ENCODE assay signal across 13 cellular contexts in the genomic region with DNA sequence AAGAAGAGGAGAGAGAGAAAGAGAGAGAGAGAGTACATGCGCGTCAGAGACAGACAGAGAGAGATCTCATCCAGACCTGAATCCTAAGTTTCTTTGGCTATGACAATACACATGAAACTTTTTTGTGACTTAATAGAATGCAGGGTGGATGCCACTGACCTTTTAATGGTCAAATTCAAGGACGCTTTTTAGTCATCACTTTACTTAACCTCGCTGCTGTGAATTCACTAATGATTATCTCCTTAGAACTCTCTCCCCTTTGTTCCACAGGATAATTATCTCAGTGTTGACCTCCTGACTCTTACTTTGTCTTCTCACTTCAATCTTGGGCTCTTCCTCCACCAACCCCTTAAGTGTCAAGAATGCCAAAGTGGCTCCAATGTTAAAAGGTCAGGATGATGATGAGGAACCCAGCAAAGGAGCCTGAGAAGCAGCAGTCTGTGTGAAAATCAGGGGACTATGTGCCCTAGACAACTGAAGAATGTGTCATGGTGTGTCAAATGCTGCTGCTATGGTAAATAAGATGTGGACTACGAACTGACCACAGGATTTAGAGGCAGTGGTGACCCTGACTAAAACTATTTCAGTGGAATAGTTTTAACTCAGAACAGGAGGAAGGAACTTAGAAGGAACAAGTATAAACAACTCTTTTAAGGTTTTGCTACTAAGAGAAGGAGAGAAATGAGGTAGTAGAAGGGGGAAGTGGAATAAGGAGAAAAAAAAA.
DNase-seq lines count a peak whose midpoint lies in the region; ATAC-seq and TF ChIP-seq lines count a peak whose summit lies in the region.
"Had no signal": no experiment of that assay in that cellular context is flagged by ENCODE, and none has a peak within 500 bp of the region (broad histone marks: within the 10 kb centered on the region; RNA-seq: fewer than 3 reads in every experiment).

No MANE protein-coding gene starts in this region.

- no peak overlapping the region for H3K4me3 Mint-ChIP-seq in activated CD4-positive, alpha-beta T cell treated with anti-CD3 and anti-CD28 coated beads for 36 hours
- H3K4me3 Mint-ChIP-seq in T-helper 17 cell (no peak overlapping the region), type B pancreatic cell (no peak overlapping the region)
- H3K4me3 Mint-ChIP-seq: activated CD4-positive, alpha-beta memory T cell treated with anti-CD3 and anti-CD28 coated beads, Interleukin-2, amount 10 ng/mL, durations not matched to agents 7 days and 5 days; T-helper 2 cell treated with Interferon-gamma antibody and Interleukin-4, amounts not matched to agents 5 μg/mL and 100 μg/mL, for 36 hours had no signal

- 0 out of 2 replicates have a peak, but pooled peaks cover 2% of the 10 kb centered on the region for H3K36me3 ChIP-seq in SJCRH30
- H3K36me3 ChIP-seq: esophagus squamous epithelium had no signal

- H3K9me3 ChIP-seq in SJCRH30 (replicated peaks) (no peaks in the 10 kb centered on the region), T-helper 17 cell (ENCODE audit: control insufficient read depth, low read length, poor library complexity, severe bottlenecking) (no peaks in the 10 kb centered on the region)
- H3K9me3 ChIP-seq: esophagus squamous epithelium had no signal

- peaks cover 29% of the 10 kb centered on the region for H3K4me1 ChIP-seq in SJCRH30
- H3K4me1 ChIP-seq: esophagus squamous epithelium had no signal

- no peak overlapping the region for H3K4me3 ChIP-seq in SJCRH30
- H3K4me3 ChIP-seq: esophagus squamous epithelium had no signal

- H3K9me3 Mint-ChIP-seq in activated CD4-positive, alpha-beta T cell treated with anti-CD3 and anti-CD28 coated beads for 36 hours (ENCODE audit: low read depth), result no peaks in the 10 kb centered on the region
- H3K9me3 Mint-ChIP-seq in type B pancreatic cell, result no peaks in the 10 kb centered on the region
- H3K9me3 Mint-ChIP-seq: activated CD4-positive, alpha-beta memory T cell treated with anti-CD3 and anti-CD28 coated beads, Interleukin-2, amount 10 ng/mL, durations not matched to agents 7 days and 5 days; T-helper 2 cell treated with Interferon-gamma antibody and Interleukin-4, amounts not matched to agents 5 μg/mL and 100 μg/mL, for 36 hours had no signal

- no peaks in the 10 kb centered on the region for H3K27me3 Mint-ChIP-seq in activated CD4-positive, alpha-beta T cell treated with anti-CD3 and anti-CD28 coated beads for 36 hours
- H3K27me3 Mint-ChIP-seq in T-helper 17 cell, result no peaks in the 10 kb centered on the region
- H3K27me3 Mint-ChIP-seq in type B pancreatic cell, result peaks cover 32% of the 10 kb centered on the region
- H3K27me3 Mint-ChIP-seq: activated CD4-positive, alpha-beta memory T cell treated with anti-CD3 and anti-CD28 coated beads, Interleukin-2, amount 10 ng/mL, durations not matched to agents 7 days and 5 days had no signal

- H3K27ac Mint-ChIP-seq in activated CD4-positive, alpha-beta T cell treated with anti-CD3 and anti-CD28 coated beads for 36 hours, result no peak overlapping the region
- no peak overlapping the region for H3K27ac Mint-ChIP-seq in T-helper 17 cell
- H3K27ac Mint-ChIP-seq in type B pancreatic cell, result no peak overlapping the region
- H3K27ac Mint-ChIP-seq: activated CD4-positive, alpha-beta memory T cell treated with anti-CD3 and anti-CD28 coated beads, Interleukin-2, amount 10 ng/mL, durations not matched to agents 7 days and 5 days; T-helper 2 cell treated with Interferon-gamma antibody and Interleukin-4, amounts not matched to agents 5 μg/mL and 100 μg/mL, for 36 hours had no signal

- intact Hi-C loops in sciatic nerve (cut with DNase I), result no loop called here
- intact Hi-C loops in activated CD4-positive, alpha-beta T cell treated with anti-CD3 and anti-CD28 coated beads for 36 hours (cut with DNase I, micrococcal nuclease), result no loop called here

- POLR2A ChIA-PET in activated CD4-positive, alpha-beta T cell treated with anti-CD3 and anti-CD28 coated beads for 36 hours (lab: Charles Lee), result no interaction called here

- H3K4me1 Mint-ChIP-seq in activated CD4-positive, alpha-beta T cell treated with anti-CD3 and anti-CD28 coated beads for 36 hours, result no peaks in the 10 kb centered on the region
- H3K4me1 Mint-ChIP-seq in T-helper 17 cell, result no peaks in the 10 kb centered on the region
- H3K4me1 Mint-ChIP-seq in type B pancreatic cell (ENCODE audit: unreplicated experiment), result peaks cover 4% of the 10 kb centered on the region
- H3K4me1 Mint-ChIP-seq: activated CD4-positive, alpha-beta memory T cell treated with anti-CD3 and anti-CD28 coated beads, Interleukin-2, amount 10 ng/mL, durations not matched to agents 7 days and 5 days had no signal

- H3K27me3 ChIP-seq in SJCRH30, result no peaks in the 10 kb centered on the region
- H3K27me3 ChIP-seq: esophagus squamous epithelium had no signal

- H3K27ac ChIP-seq in SJCRH30, result peak overlapping the region; percentile 66
- H3K27ac ChIP-seq: esophagus squamous epithelium had no signal

- CTCF ChIA-PET in activated CD4-positive, alpha-beta T cell treated with anti-CD3 and anti-CD28 coated beads for 36 hours (lab: Charles Lee), result no interaction called here

- DNase-seq in GM04504 (ENCODE audit: low read depth) (peak; percentile 40), SJCRH30 (peak; percentile 38 to 51), globus pallidus (ENCODE audit: low spot score) (peak; percentile 11), sciatic nerve (ENCODE audit: low spot score) (no peak), T-helper 17 cell (no peak), type B pancreatic cell (ENCODE audit: extremely low spot score, unreplicated experiment) (no peak)
- DNase-seq in activated CD4-positive, alpha-beta T cell treated with anti-CD3 and anti-CD28 coated beads for 36 hours, result no peak
- DNase-seq: activated CD4-positive, alpha-beta memory T cell treated with anti-CD3 and anti-CD28 coated beads, Interleukin-2, amount 10 ng/mL, durations not matched to agents 7 days and 5 days; Calu3; cerebellar nuclear complex; esophagus squamous epithelium; retina had no signal

- no peak for TF ChIP-seq CTCF in type B pancreatic cell (conservative IDR thresholded peaks at IDR 0.05)

- peaks cover 8% of the 10 kb centered on the region for H3K36me3 Mint-ChIP-seq in activated CD4-positive, alpha-beta T cell treated with anti-CD3 and anti-CD28 coated beads for 36 hours (ENCODE audit: low read depth)
- H3K36me3 Mint-ChIP-seq in T-helper 17 cell (ENCODE audit: low read depth), result peaks cover 4% of the 10 kb centered on the region
- peaks cover 6% of the 10 kb centered on the region for H3K36me3 Mint-ChIP-seq in type B pancreatic cell

- ATAC-seq in sciatic nerve (peak; percentile 51), T-helper 17 cell (no peak)
- ATAC-seq in activated CD4-positive, alpha-beta T cell treated with anti-CD3 and anti-CD28 coated beads for 36 hours, result no peak

Comparison
In these comparisons a context has a peak if more than half of its experiments do, and no peak if none do; other contexts are left out.
1. DNase-seq: peak in GM04504 (single experiment), SJCRH30 (2 of 2) and globus pallidus (single experiment); none in sciatic nerve (single experiment), activated CD4-positive, alpha-beta T cell treated with anti-CD3 and anti-CD28 coated beads for 36 hours (single experiment), T-helper 17 cell (0 of 3) and type B pancreatic cell (single experiment).